In the genomic region with DNA sequence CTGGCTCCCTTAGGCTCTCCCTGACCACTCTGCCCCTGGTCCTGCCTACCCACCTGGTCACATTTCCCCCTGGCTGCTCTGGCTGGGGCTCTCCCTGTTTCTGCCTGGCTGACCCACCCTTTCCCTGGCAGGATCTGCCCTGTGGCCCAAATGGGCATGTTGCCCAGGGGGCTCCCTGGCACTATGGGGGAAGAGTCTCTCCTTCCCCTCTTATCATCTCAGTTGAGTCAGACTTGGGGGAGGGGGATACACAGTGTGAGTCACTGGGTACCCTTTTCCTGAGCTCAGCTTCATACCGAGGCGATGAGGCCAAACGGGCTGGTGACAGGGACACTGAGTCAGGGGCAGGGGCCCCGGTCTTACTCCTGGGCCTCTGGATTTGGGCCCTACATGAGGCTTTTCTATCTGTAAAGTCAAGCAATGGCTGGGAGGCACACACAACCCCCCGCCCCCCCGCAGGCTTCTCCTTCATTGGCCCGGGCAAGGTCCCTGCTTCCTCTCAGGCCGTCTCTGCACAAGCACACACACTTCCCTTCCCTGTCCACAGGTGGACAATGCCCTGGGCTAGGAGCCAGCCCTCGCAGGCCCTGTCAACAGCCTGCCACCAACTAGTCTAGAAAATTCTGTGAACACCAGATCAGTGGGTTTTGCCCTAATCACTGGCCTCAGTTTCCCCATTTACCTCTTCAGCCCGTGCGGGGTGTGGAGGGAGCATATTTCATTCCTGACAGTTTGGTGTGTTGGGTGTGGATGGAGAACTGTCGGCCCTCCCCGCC, we compare ENCODE assay signal across 8 cellular contexts. TPM values are rescaled to one million over a fixed set of nuclear protein-coding genes. Genes with fewer than 3 reads are reported as not detected.
A peak's percentile ranks its signal among the peaks of the same experiment; 100 is the strongest.
DNase-seq lines count a peak whose midpoint lies in the region; ATAC-seq, FAIRE-seq and TF ChIP-seq lines count a peak whose summit lies in the region.

No MANE protein-coding gene starts in this region.

- H3K36me3 Mint-ChIP-seq in CD8-positive, alpha-beta T cell = no peaks in the 10 kb centered on the region
- H3K36me3 Mint-ChIP-seq in neural progenitor cell = no peaks in the 10 kb centered on the region

- H3K4me1 ChIP-seq in CD8-positive, alpha-beta T cell (ENCODE audit: insufficient read depth, low read length) = peaks cover 19% of the 10 kb centered on the region
- H3K4me1 ChIP-seq in endothelial cell of umbilical vein (ENCODE audit: control insufficient read depth, extremely low read depth, insufficient read depth, low read length) (peaks cover 42% of the 10 kb centered on the region), neural progenitor cell (peaks cover 61% of the 10 kb centered on the region)

- H3K27ac Mint-ChIP-seq in CD8-positive, alpha-beta T cell = no peak overlapping the region
- H3K27ac Mint-ChIP-seq in neural progenitor cell = no peak overlapping the region

- peak overlapping the region; percentile 69 for H3K4me3 Mint-ChIP-seq in CD8-positive, alpha-beta T cell
- peak overlapping the region; percentile 81 for H3K4me3 Mint-ChIP-seq in neural progenitor cell

- peaks cover 14% of the 10 kb centered on the region for H3K27me3 ChIP-seq in CD8-positive, alpha-beta T cell (ENCODE audit: insufficient read depth, low read length)
- no peaks in the 10 kb centered on the region for H3K27me3 ChIP-seq in endothelial cell of umbilical vein (ENCODE audit: control insufficient read depth in 2 of 2, insufficient read depth in 2 of 2, low read length in 2 of 2)
- H3K27me3 ChIP-seq in neural progenitor cell = peaks cover 19% of the 10 kb centered on the region

- no peak overlapping the region for H3K27ac ChIP-seq in CD8-positive, alpha-beta T cell (ENCODE audit: low read depth, low read length)
- H3K27ac ChIP-seq in endothelial cell of umbilical vein (ENCODE audit: insufficient read depth, low read depth, low read length) (peak overlapping the region; percentile 15), neural progenitor cell (no peak overlapping the region)

- peaks cover 51% of the 10 kb centered on the region for H3F3A ChIP-seq in neural progenitor cell (ENCODE audit: low read depth)

- H3K4me2 ChIP-seq in endothelial cell of umbilical vein (ENCODE audit: insufficient read depth, low read length) (peak overlapping the region; percentile 43), neural progenitor cell (peak overlapping the region; percentile 83)

- H2AFZ ChIP-seq in endothelial cell of umbilical vein (ENCODE audit: low read depth, low read length) (peak overlapping the region; percentile 24), neural progenitor cell (replicated peaks) (no peak overlapping the region)

- H3K79me2 ChIP-seq in endothelial cell of umbilical vein (ENCODE audit: control insufficient read depth, insufficient read depth, low read length) (peaks cover 27% of the 10 kb centered on the region), neural progenitor cell (ENCODE audit: low read depth) (no peaks in the 10 kb centered on the region)

- POLR2A ChIA-PET in CD8-positive, alpha-beta T cell (lab: Charles Lee) = no interaction called here
- POLR2A ChIA-PET in endothelial cell of umbilical vein (lab: Charles Lee) = no interaction called here

- CTCF ChIA-PET in CD8-positive, alpha-beta T cell (lab: Charles Lee) = interaction anchor here (1.6 kb wide), 1 partner anchor 20 kb away, joined by 3 read pairs; no protein-coding TSS in a partner anchor
- CTCF ChIA-PET in endothelial cell of umbilical vein (lab: Charles Lee) = interaction anchor here (0.6 to 3.0 kb wide), 3 partner anchors 12 to 119 kb away, joined by 3 to 12 read pairs (median 3); no protein-coding TSS in a partner anchor

- TF ChIP-seq POLR2A in endothelial cell of umbilical vein (IDR thresholded peaks at IDR 0.05; ENCODE audit: low read depth, low read length) = no peak

- ATAC-seq in CD8-positive, alpha-beta T cell = no peak
- no peak for ATAC-seq in GM19035 (IDR thresholded peaks at IDR 0.05; ENCODE audit: unreplicated experiment)

- H3K27me3 Mint-ChIP-seq in CD8-positive, alpha-beta T cell (ENCODE audit: low read depth) = peaks cover 41% of the 10 kb centered on the region
- peaks cover 24% of the 10 kb centered on the region for H3K27me3 Mint-ChIP-seq in neural progenitor cell (ENCODE audit: insufficient read depth, low read depth)

- no TSS peak for BruUV-seq in endothelial cell of umbilical vein (replicated peaks; lab: Mats Ljungman, UMichigan)

- no peaks in the 10 kb centered on the region for H3K9me1 ChIP-seq in endothelial cell of umbilical vein (replicated peaks; ENCODE audit: control insufficient read depth, extremely low read depth, insufficient read depth, low read length)

- H3K9me3 ChIP-seq in CD8-positive, alpha-beta T cell (ENCODE audit: low read length) = no peaks in the 10 kb centered on the region
- H3K9me3 ChIP-seq in endothelial cell of umbilical vein (replicated peaks; ENCODE audit: control insufficient read depth, insufficient read depth, low read length) (no peaks in the 10 kb centered on the region), neural progenitor cell (ENCODE audit: low read depth) (no peaks in the 10 kb centered on the region)

- H3K4me1 Mint-ChIP-seq in CD8-positive, alpha-beta T cell (ENCODE audit: low read depth) = peaks cover 20% of the 10 kb centered on the region
- H3K4me1 Mint-ChIP-seq in neural progenitor cell = peaks cover 48% of the 10 kb centered on the region

- dilution Hi-C loops in endothelial cell of umbilical vein (cut with MboI; ENCODE audit: extremely low pct_ligation_motif_present, low sequenced_read_pairs) = no loop called here

- H3K9ac ChIP-seq in endothelial cell of umbilical vein (replicated peaks; ENCODE audit: extremely low read depth, insufficient read depth, low read length) = peak overlapping the region; percentile 5
- H3K9ac ChIP-seq in neural progenitor cell = no peak overlapping the region

- peak; percentile 67 for FAIRE-seq in endothelial cell of umbilical vein (lab: Jason Lieb, UNC)

- no peaks in the 10 kb centered on the region for H3K36me3 ChIP-seq in CD8-positive, alpha-beta T cell (ENCODE audit: insufficient read depth, low read length)
- H3K36me3 ChIP-seq in endothelial cell of umbilical vein (ENCODE audit: control insufficient read depth in 2 of 2, extremely low read depth in 1 of 2, insufficient read depth in 2 of 2, low read length in 2 of 2) (no peaks in the 10 kb centered on the region), neural progenitor cell (no peaks in the 10 kb centered on the region)

- TF ChIP-seq CTCF in CD8-positive, alpha-beta T cell (IDR thresholded peaks at IDR 0.05) = no peak
- TF ChIP-seq CTCF in endothelial cell of umbilical vein (IDR thresholded peaks at IDR 0.05; ENCODE audit: extremely low read depth in 1 of 2, insufficient read depth in 1 of 2, low read depth in 1 of 2, low read length in 2 of 2) = no peak
- TF ChIP-seq CTCF in neural progenitor cell (IDR thresholded peaks at IDR 0.05) = no peak

- DNase-seq in CD8-positive, alpha-beta T cell = no peak
- peak; percentile 35 for DNase-seq in NCI-H69 (lab: John Stamatoyannopoulos, UW)
- DNase-seq in endothelial cell of umbilical vein (ENCODE audit: low read depth, low spot score) = peak; percentile 65
- peak; percentile 24 for DNase-seq in neural progenitor cell (ENCODE audit: low spot score)
- no peak for DNase-seq in activated CD4-positive, CD25-positive, alpha-beta regulatory T cell treated with anti-CD3 and anti-CD28 coated beads, Interleukin-2, amount 50 U/mL, for 72 hours
- DNase-seq in stimulated activated CD4-positive, alpha-beta T cell treated with anti-CD3 and anti-CD28 coated beads, Interleukin-15, amount 100 ng/mL, for 24 hours = no peak
- no peak for DNase-seq in central memory CD4-positive, alpha-beta T cell

- intact Hi-C loops in CD8-positive, alpha-beta T cell (cut with DNase I, micrococcal nuclease) = no loop called here
- intact Hi-C loops in endothelial cell of umbilical vein (cut with micrococcal nuclease) = loop anchor here (1.0 to 5.0 kb wide), 2 partner anchors 90 to 1313 kb away; partner anchors contain the start of gene CALU

- no peak overlapping the region for H3K4me3 ChIP-seq in CD8-positive, alpha-beta T cell (ENCODE audit: low read depth, low read length)
- H3K4me3 ChIP-seq in endothelial cell of umbilical vein (replicated peaks in 1 of 3; ENCODE audit: insufficient read depth in 1 of 3, low read depth in 1 of 3, low read length in 3 of 3) = peak overlapping the region in 2 of 3 experiments; percentile 2 to 54
- H3K4me3 ChIP-seq in neural progenitor cell = peak overlapping the region; percentile 53

- H4K20me1 ChIP-seq in endothelial cell of umbilical vein (replicated peaks; ENCODE audit: control insufficient read depth, extremely low read depth, insufficient read depth, low read length) (no peaks in the 10 kb centered on the region), neural progenitor cell (ENCODE audit: low read depth) (no peaks in the 10 kb centered on the region)

- no peaks in the 10 kb centered on the region for H3K9me3 Mint-ChIP-seq in CD8-positive, alpha-beta T cell
- H3K9me3 Mint-ChIP-seq in neural progenitor cell = no peaks in the 10 kb centered on the region

RNA-seq across cellular contexts. Expression of gene FLNC, which starts 0.6 kb away (rescaled TPM):
- under 1 TPM in 1 of 2 experiments, not detected in 1; 0.03 TPM for total RNA-seq in CD8-positive, alpha-beta T cell
- total RNA-seq in endothelial cell of umbilical vein (81.8 and 81.9 TPM in 2 replicates), neural progenitor cell (ENCODE audit: low replicate concordance) (6.7 and 23.7 TPM in 2 replicates)
- polyA plus RNA-seq in endothelial cell of umbilical vein = 19.5 and 20.1 TPM in 2 replicates
- 19.9 and 23.3 TPM in 2 replicates for polyA plus RNA-seq in endothelial cell of umbilical vein (2011; cell fraction: cytosol; rRNA removed)
- polyA plus RNA-seq in endothelial cell of umbilical vein (2011; cell fraction: nucleus; rRNA removed) = 46.6 and 51.6 TPM in 2 replicates
- 66.9 and 79.9 TPM in 2 replicates for polyA plus RNA-seq in endothelial cell of umbilical vein (2012)
- 59.3 and 75.4 TPM in 2 replicates for polyA minus RNA-seq in endothelial cell of umbilical vein
- polyA minus RNA-seq in endothelial cell of umbilical vein (2011; cell fraction: cytosol; rRNA and poly(A)+ RNA removed) = not detected
- polyA minus RNA-seq in endothelial cell of umbilical vein (2011; cell fraction: nucleus; rRNA and poly(A)+ RNA removed) = 36.5 and 56.7 TPM in 2 replicates

RNA-seq across cellular contexts. Expression of gene ATP6V1F, which starts 33.1 kb away (rescaled TPM):
- total RNA-seq in CD8-positive, alpha-beta T cell = 10 to 100 TPM; 54.8 to 59.3 TPM
- 141 and 156 TPM in 2 replicates for total RNA-seq in endothelial cell of umbilical vein
- 360 and 501 TPM in 2 replicates for polyA plus RNA-seq in endothelial cell of umbilical vein
- polyA plus RNA-seq in endothelial cell of umbilical vein (2011; cell fraction: cytosol; rRNA removed) = 321 and 337 TPM in 2 replicates
- 73.5 and 88.9 TPM in 2 replicates for polyA plus RNA-seq in endothelial cell of umbilical vein (2011; cell fraction: nucleus; rRNA removed)
- polyA plus RNA-seq in endothelial cell of umbilical vein (2012) = 282 and 303 TPM in 2 replicates
- 61.5 and 62.5 TPM in 2 replicates for polyA minus RNA-seq in endothelial cell of umbilical vein
- 34.7 TPM for polyA minus RNA-seq in endothelial cell of umbilical vein (2011; cell fraction: cytosol; rRNA and poly(A)+ RNA removed)
- 9.6 and 17.0 TPM in 2 replicates for polyA minus RNA-seq in endothelial cell of umbilical vein (2011; cell fraction: nucleus; rRNA and poly(A)+ RNA removed)
- 61.4 and 81.8 TPM in 2 replicates for total RNA-seq in neural progenitor cell (ENCODE audit: low replicate concordance)

RNA-seq across cellular contexts. Expression of gene CCDC136, which starts 37.8 kb away (rescaled TPM):
- 1 to 10 TPM; 4.8 to 5.8 TPM for total RNA-seq in CD8-positive, alpha-beta T cell
- 3.2 and 3.3 TPM in 2 replicates for total RNA-seq in endothelial cell of umbilical vein
- 1.1 and 1.8 TPM in 2 replicates for polyA plus RNA-seq in endothelial cell of umbilical vein
- polyA plus RNA-seq in endothelial cell of umbilical vein (2011; cell fraction: cytosol; rRNA removed) = 1.6 and 2.0 TPM in 2 replicates
- 15.2 and 15.8 TPM in 2 replicates for polyA plus RNA-seq in endothelial cell of umbilical vein (2011; cell fraction: nucleus; rRNA removed)
- polyA plus RNA-seq in endothelial cell of umbilical vein (2012) = 3.0 and 4.3 TPM in 2 replicates
- polyA minus RNA-seq in endothelial cell of umbilical vein = 3.4 and 6.3 TPM in 2 replicates
- not detected for polyA minus RNA-seq in endothelial cell of umbilical vein (2011; cell fraction: cytosol; rRNA and poly(A)+ RNA removed)
- 3.4 and 7.5 TPM in 2 replicates for polyA minus RNA-seq in endothelial cell of umbilical vein (2011; cell fraction: nucleus; rRNA and poly(A)+ RNA removed)
- 93.6 and 115 TPM in 2 replicates for total RNA-seq in neural progenitor cell (ENCODE audit: low replicate concordance)

RNA-seq across cellular contexts. Expression of gene OPN1SW, which starts 54.0 kb away (rescaled TPM):
- total RNA-seq in CD8-positive, alpha-beta T cell = not detected
- not detected in 2 replicates for total RNA-seq in endothelial cell of umbilical vein
- not detected in 2 replicates for polyA plus RNA-seq in endothelial cell of umbilical vein
- not detected in 2 replicates for polyA plus RNA-seq in endothelial cell of umbilical vein (2011; cell fraction: cytosol; rRNA removed)
- polyA plus RNA-seq in endothelial cell of umbilical vein (2011; cell fraction: nucleus; rRNA removed) = not detected in 2 replicates
- not detected in 2 replicates for polyA plus RNA-seq in endothelial cell of umbilical vein (2012)
- not detected in 2 replicates for polyA minus RNA-seq in endothelial cell of umbilical vein
- not detected for polyA minus RNA-seq in endothelial cell of umbilical vein (2011; cell fraction: cytosol; rRNA and poly(A)+ RNA removed)
- not detected in 2 replicates for polyA minus RNA-seq in endothelial cell of umbilical vein (2011; cell fraction: nucleus; rRNA and poly(A)+ RNA removed)
- 0.46 TPM in 1 of 2 replicates, not detected in the other for total RNA-seq in neural progenitor cell (ENCODE audit: low replicate concordance)

Comparison
In these comparisons a context has a peak if more than half of its experiments do, and no peak if none do; other contexts are left out.
1. DNase-seq: peak in NCI-H69 (single experiment), endothelial cell of umbilical vein (single experiment) and neural progenitor cell (single experiment); none in CD8-positive, alpha-beta T cell (0 of 7), activated CD4-positive, CD25-positive, alpha-beta regulatory T cell treated with anti-CD3 and anti-CD28 coated beads, Interleukin-2, amount 50 U/mL, for 72 hours (single experiment), stimulated activated CD4-positive, alpha-beta T cell treated with anti-CD3 and anti-CD28 coated beads, Interleukin-15, amount 100 ng/mL, for 24 hours (single experiment) and central memory CD4-positive, alpha-beta T cell (single experiment).
2. RNA of gene CCDC136, which starts 37.8 kb away (total RNA-seq): 93.6 to 115 TPM in neural progenitor cell; 4.8 to 5.8 TPM in CD8-positive, alpha-beta T cell and 3.2 to 3.3 TPM in endothelial cell of umbilical vein; every median in the first group is over 10 times any median in the second.